25 cellular contexts compared by ENCODE assay signal in genomic region chr2:229858351-229858750, GRCh38.
DNase-seq lines count a peak whose midpoint lies in the region; ATAC-seq, FAIRE-seq and TF ChIP-seq lines count a peak whose summit lies in the region.
"Had no signal": no experiment of that assay in that cellular context is flagged by ENCODE, and none has a peak within 500 bp of the region (broad histone marks: within the 10 kb centered on the region; RNA-seq: fewer than 3 reads in every experiment).

No MANE protein-coding gene starts in this region.

- CTCF ChIA-PET in CD8-positive, alpha-beta T cell (lab: Charles Lee) = no interaction called here
- CTCF ChIA-PET in K562 (lab: Yijun Ruan, JAX; ENCODE audit: low intra/inter-chr PET ratio) = no interaction called here

- no peaks in the 10 kb centered on the region for H3K9me3 Mint-ChIP-seq in CD4-positive, CD25-positive, alpha-beta regulatory T cell
- H3K9me3 Mint-ChIP-seq in CD8-positive, alpha-beta T cell = no peaks in the 10 kb centered on the region
- H3K9me3 Mint-ChIP-seq in nephron progenitor cell = no peaks in the 10 kb centered on the region
- H3K9me3 Mint-ChIP-seq: CD14-positive monocyte, HFFc6 had no signal

- H3K79me2 ChIP-seq in K562 (ENCODE audit: control insufficient read depth, insufficient read depth, low read length) = peaks cover 31% of the 10 kb centered on the region

- no peak for TF ChIP-seq RAD21 in K562 (CRISPR knock-in tag; conservative IDR thresholded peaks at IDR 0.05 in 1 of 2, IDR thresholded peaks at IDR 0.05 in 1 of 2)

- H3K27ac Mint-ChIP-seq in CD4-positive, CD25-positive, alpha-beta regulatory T cell = peak overlapping the region; percentile 18 to 76 (median 28)
- peak overlapping the region; percentile 78 for H3K27ac Mint-ChIP-seq in CD8-positive, alpha-beta T cell
- H3K27ac Mint-ChIP-seq in nephron progenitor cell = peak overlapping the region; percentile 50
- H3K27ac Mint-ChIP-seq: HFFc6 had no signal

- H3K36me3 Mint-ChIP-seq in CD4-positive, CD25-positive, alpha-beta regulatory T cell = peaks cover 37% of the 10 kb centered on the region
- H3K36me3 Mint-ChIP-seq in CD8-positive, alpha-beta T cell = peaks cover 55% of the 10 kb centered on the region
- H3K36me3 Mint-ChIP-seq in nephron progenitor cell (ENCODE audit: low read depth) = peaks cover 58% of the 10 kb centered on the region

- 95% methylated on average over 3 of the region's 3 CpGs for WGBS in K562 (ENCODE audit: insufficient coverage, low coverage, missing lambda C conversion rate)

- H3K4me3 Mint-ChIP-seq in CD4-positive, CD25-positive, alpha-beta regulatory T cell = no peak overlapping the region
- H3K4me3 Mint-ChIP-seq in CD8-positive, alpha-beta T cell = no peak overlapping the region
- H3K4me3 Mint-ChIP-seq in nephron progenitor cell = no peak overlapping the region
- H3K4me3 Mint-ChIP-seq: CD14-positive monocyte, HFFc6 had no signal

- TF ChIP-seq POLR2A in K562 (conservative IDR thresholded peaks at IDR 0.05) = no peak

- no peaks in the 10 kb centered on the region for H3K27me3 ChIP-seq in CD4-positive, CD25-positive, alpha-beta regulatory T cell (ENCODE audit: control insufficient read depth, insufficient read depth, low read length)
- H3K27me3 ChIP-seq in CD8-positive, alpha-beta T cell (ENCODE audit: insufficient read depth, low read length) = no peaks in the 10 kb centered on the region
- no peaks in the 10 kb centered on the region for H3K27me3 ChIP-seq in K562 (ENCODE audit: control insufficient read depth in 2 of 2, insufficient read depth in 2 of 2, low read length in 2 of 2)
- H3K27me3 ChIP-seq: BE2C had no signal

- BruUV-seq in K562 (replicated peaks; lab: Mats Ljungman, UMichigan) = no TSS peak

- H3K9me1 ChIP-seq in K562 (ENCODE audit: control insufficient read depth, insufficient read depth, low read length) = no peaks in the 10 kb centered on the region

- FAIRE-seq in K562 (lab: Jason Lieb, UNC) (no peak), kidney (lab: Jason Lieb, UNC) (no peak)
- FAIRE-seq: G401.6, GM12878 had no signal

- ATAC-seq in CD4-positive, CD25-positive, alpha-beta regulatory T cell (ENCODE audit: low read depth in 2 of 2) = no peak
- no peak for ATAC-seq in CD8-positive, alpha-beta T cell
- ATAC-seq in K562 = no peak
- no peak for ATAC-seq in GM21447 (IDR thresholded peaks at IDR 0.05; ENCODE audit: unreplicated experiment)
- ATAC-seq: GM12878, PC-3 had no signal

- no peak overlapping the region for H3K4me2 ChIP-seq in K562 (ENCODE audit: insufficient read depth, low read length)
- H3K4me2 ChIP-seq: SK-N-SH had no signal

- H3K9ac ChIP-seq in K562 (ENCODE audit: insufficient read depth in 1 of 2, low read depth in 2 of 2, low read length in 2 of 2) = no peak overlapping the region
- H3K9ac ChIP-seq in kidney (ENCODE audit: low read length in 2 of 2) = no peak overlapping the region
- H3K9ac ChIP-seq: SK-N-SH had no signal

- no peak for DNase-seq in CD4-positive, CD25-positive, alpha-beta regulatory T cell
- DNase-seq in CD8-positive, alpha-beta T cell = no peak
- DNase-seq in K562 (ENCODE audit: extremely low read depth in 1 of 4, low spot score in 3 of 4) = no peak
- no peak for DNase-seq in nephron progenitor cell
- no peak for DNase-seq in kidney
- no peak for DNase-seq in AG08396 (ENCODE audit: low spot score)
- DNase-seq: BE2C; COR-L47; GOT3; HFFc6; NCI-H1105 treated with DMSO at 0.1 percent for 48 hours; NCI-H146; NCI-H1930; NCI-H2107; NCI-H526; NCI-H82; NK-92 treated with Interleukin-12 subunit alpha and Interleukin-12 subunit beta, amount 100 ng/mL, for 24 hours; PC-3; SK-N-SH had no signal

- peaks cover 2% of the 10 kb centered on the region for H3K4me1 ChIP-seq in CD4-positive, CD25-positive, alpha-beta regulatory T cell (ENCODE audit: control insufficient read depth, insufficient read depth, low read length, poor library complexity, severe bottlenecking)
- peaks cover 5% of the 10 kb centered on the region for H3K4me1 ChIP-seq in CD8-positive, alpha-beta T cell (ENCODE audit: insufficient read depth, low read length)
- H3K4me1 ChIP-seq in K562 (replicated peaks in 1 of 2; ENCODE audit: control insufficient read depth in 2 of 2, insufficient read depth in 2 of 2, low read length in 2 of 2) = 0 out of 5 replicates have a peak, but pooled peaks cover 0 to 1% of the 10 kb centered on the region in 2 experiments
- H3K4me1 ChIP-seq in kidney (ENCODE audit: control insufficient read depth in 1 of 2, insufficient read depth in 1 of 2, low read depth in 1 of 2, low read length in 2 of 2) = no peaks in the 10 kb centered on the region
- H3K4me1 ChIP-seq: BE2C, HAP-1 had no signal

- no peaks in the 10 kb centered on the region for H3K27me3 Mint-ChIP-seq in CD4-positive, CD25-positive, alpha-beta regulatory T cell
- no peaks in the 10 kb centered on the region for H3K27me3 Mint-ChIP-seq in CD8-positive, alpha-beta T cell (ENCODE audit: low read depth)
- H3K27me3 Mint-ChIP-seq in nephron progenitor cell (ENCODE audit: low read depth, poor library complexity) = no peaks in the 10 kb centered on the region

- no peak overlapping the region for H2AFZ ChIP-seq in K562 (ENCODE audit: low read depth, low read length)

- no peaks in the 10 kb centered on the region for H3K9me3 ChIP-seq in CD4-positive, CD25-positive, alpha-beta regulatory T cell (ENCODE audit: control insufficient read depth in 2 of 2, low read length in 2 of 2)
- no peaks in the 10 kb centered on the region for H3K9me3 ChIP-seq in CD8-positive, alpha-beta T cell (ENCODE audit: low read length)
- H3K9me3 ChIP-seq in K562 (replicated peaks; ENCODE audit: control insufficient read depth, insufficient read depth, low read depth, low read length) = no peaks in the 10 kb centered on the region
- H3K9me3 ChIP-seq in kidney (ENCODE audit: control insufficient read depth in 1 of 2, low read length in 2 of 2) = no peaks in the 10 kb centered on the region
- H3K9me3 ChIP-seq: BE2C, HAP-1, SK-N-SH had no signal

- POLR2A ChIA-PET in CD8-positive, alpha-beta T cell (lab: Charles Lee) = no interaction called here
- POLR2A ChIA-PET in K562 (lab: Yijun Ruan, JAX) = no interaction called here

- no peak overlapping the region for H3K27ac ChIP-seq in CD4-positive, CD25-positive, alpha-beta regulatory T cell (ENCODE audit: insufficient read depth, low read length, poor library complexity, severe bottlenecking)
- H3K27ac ChIP-seq in CD8-positive, alpha-beta T cell (ENCODE audit: low read depth, low read length) = no peak overlapping the region
- no peak overlapping the region for H3K27ac ChIP-seq in K562 (ENCODE audit: extremely low read depth, low read depth, low read length)
- no peak overlapping the region for H3K27ac ChIP-seq in kidney (ENCODE audit: low read depth in 2 of 2, low read length in 2 of 2)
- H3K27ac ChIP-seq: HL-60 had no signal

- H3K4me3 ChIP-seq in CD4-positive, CD25-positive, alpha-beta regulatory T cell (ENCODE audit: low read depth, low read length) = no peak overlapping the region
- H3K4me3 ChIP-seq in CD8-positive, alpha-beta T cell (ENCODE audit: low read depth, low read length) = no peak overlapping the region
- no peak overlapping the region for H3K4me3 ChIP-seq in K562
- H3K4me3 ChIP-seq in kidney (ENCODE audit: low read length in 2 of 2) = no peak overlapping the region
- H3K4me3 ChIP-seq: GM12878, HAP-1 had no signal

- TF ChIP-seq EP300 in K562 (IDR thresholded peaks at IDR 0.05; ENCODE audit: low read length) = no peak

- H4K20me1 ChIP-seq in K562 (replicated peaks; ENCODE audit: control insufficient read depth, insufficient read depth, low read length) = no peaks in the 10 kb centered on the region

- in situ Hi-C loops in K562 (cut with MboI) = no loop called here

- intact Hi-C loops in CD8-positive, alpha-beta T cell (cut with DNase I, micrococcal nuclease) = loop anchor here (5.0 kb wide), 2 partner anchors 59 to 64 kb away; partner anchors contain the start of genes FBXO36 (in 1 of the 2) and TRIP12 (in 1 of the 2)
- intact Hi-C loops in K562 (cut with micrococcal nuclease) = no loop called here
- intact Hi-C loops in kidney (cut with DNase I) = no loop called here

- no peak for TF ChIP-seq CTCF in CD8-positive, alpha-beta T cell (IDR thresholded peaks at IDR 0.05)
- TF ChIP-seq CTCF in K562 (IDR thresholded peaks at IDR 0.05 in 2 of 3, conservative IDR thresholded peaks at IDR 0.05 in 1 of 3; ENCODE audit: insufficient read depth in 2 of 3, low read depth in 1 of 3, low read length in 3 of 3) (no peak), nephron progenitor cell (IDR thresholded peaks at IDR 0.05) (no peak), kidney (IDR thresholded peaks at IDR 0.05; ENCODE audit: borderline replicate concordance, extremely low read depth, insufficient read depth) (no peak)

- peaks cover 25 to 75% (median 60%) of the 10 kb centered on the region in 4 donors for H3K4me1 Mint-ChIP-seq in CD4-positive, CD25-positive, alpha-beta regulatory T cell
- H3K4me1 Mint-ChIP-seq in CD8-positive, alpha-beta T cell (ENCODE audit: low read depth) = peaks cover 54% of the 10 kb centered on the region
- no peaks in the 10 kb centered on the region for H3K4me1 Mint-ChIP-seq in nephron progenitor cell

- H3K36me3 ChIP-seq in CD4-positive, CD25-positive, alpha-beta regulatory T cell (ENCODE audit: control insufficient read depth, insufficient read depth, low read length) = peaks cover 38% of the 10 kb centered on the region
- H3K36me3 ChIP-seq in CD8-positive, alpha-beta T cell (ENCODE audit: insufficient read depth, low read length) = peaks cover 7% of the 10 kb centered on the region
- peaks cover 46% of the 10 kb centered on the region; the same call in 2 of the 3 replicates for H3K36me3 ChIP-seq in K562 (ENCODE audit: control insufficient read depth, insufficient read depth, low read length)
- H3K36me3 ChIP-seq in kidney (ENCODE audit: control insufficient read depth in 1 of 2, insufficient read depth in 2 of 2, low read length in 2 of 2) = peaks cover 17% of the 10 kb centered on the region in 2 donors

TF ChIP-seq in K562, 482 proteins besides CTCF, POLR2A, EP300 and RAD21 (continues in another document):
- no peak for TF ChIP-seq ADNP (tag; IDR thresholded peaks at IDR 0.05)
- TF ChIP-seq STAT5B (CRISPR knock-in tag; IDR thresholded peaks at IDR 0.05) = no peak
- no peak for TF ChIP-seq ZNF280B (CRISPR knock-in tag; IDR thresholded peaks at IDR 0.05)
- TF ChIP-seq ZNF431 (CRISPR knock-in tag; IDR thresholded peaks at IDR 0.05) = no peak

Comparison
In these comparisons a context has a peak if more than half of its experiments do, and no peak if none do; other contexts are left out.
1. H3K27ac Mint-ChIP-seq: peak in every context shown above with its lines; median percentile 78 in CD8-positive, alpha-beta T cell; 50 in nephron progenitor cell; 28 in CD4-positive, CD25-positive, alpha-beta regulatory T cell.
2. intact Hi-C loops: an anchor here in CD8-positive, alpha-beta T cell (5.0 kb wide); none called in K562 and kidney.